8 cellular contexts compared by ENCODE assay signal in the genomic region with DNA sequence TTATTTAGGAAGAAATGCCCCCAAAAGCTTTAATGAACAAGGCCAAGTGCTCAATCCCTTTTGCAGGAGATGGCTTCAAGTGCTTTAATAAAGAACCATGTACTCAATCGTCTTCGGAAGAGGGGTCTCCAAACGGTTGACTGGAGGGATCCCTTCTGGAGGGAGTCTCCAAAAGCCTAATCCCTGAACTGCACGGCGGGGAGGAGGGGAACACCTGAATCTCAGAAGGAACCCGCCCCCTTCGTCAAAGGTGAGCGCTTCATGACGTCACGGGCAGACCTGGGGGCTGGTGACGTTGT.
DNase-seq lines count a peak whose midpoint lies in the region; ATAC-seq and TF ChIP-seq lines count a peak whose summit lies in the region.

No MANE protein-coding gene starts in this region.

- peak overlapping the region; percentile 88 for H3K4me3 Mint-ChIP-seq in activated naive CD8-positive, alpha-beta T cell treated with anti-CD3 and anti-CD28 coated beads, Interleukin-2, amount 50 U/mL, for 24 hours

- H3K27me3 ChIP-seq in KMS-11 (ENCODE audit: insufficient read depth, low read depth) (no peaks in the 10 kb centered on the region), iPS-20b (ENCODE audit: insufficient read depth, low read length) (no peaks in the 10 kb centered on the region)

- peak overlapping the region; percentile 94 for H3K4me2 ChIP-seq in KMS-11

- TF ChIP-seq CTCF in AG09309 (IDR thresholded peaks at IDR 0.05; ENCODE audit: control insufficient read depth, insufficient read depth, low read depth, low read length, missing control alignments) (no peak), KMS-11 (conservative IDR thresholded peaks at IDR 0.05; ENCODE audit: low read depth, low read length) (no peak)

- H3K4me3 ChIP-seq in AG09309 (ENCODE audit: control insufficient read depth, low read depth, low read length) (peak overlapping the region; percentile 100), KMS-11 (IDR thresholded peaks at IDR 0.05; ENCODE audit: insufficient read depth, low read depth, low read length) (peak overlapping the region; percentile 6), iPS-20b (ENCODE audit: low read length) (peak overlapping the region; percentile 80)

- H3K4me1 Mint-ChIP-seq in activated naive CD8-positive, alpha-beta T cell treated with anti-CD3 and anti-CD28 coated beads, Interleukin-2, amount 50 U/mL, for 24 hours: peaks cover 44% of the 10 kb centered on the region

- H3K27ac Mint-ChIP-seq in activated naive CD8-positive, alpha-beta T cell treated with anti-CD3 and anti-CD28 coated beads, Interleukin-2, amount 50 U/mL, for 24 hours: peak overlapping the region; percentile 97

- H3K9me3 Mint-ChIP-seq in activated naive CD8-positive, alpha-beta T cell treated with anti-CD3 and anti-CD28 coated beads, Interleukin-2, amount 50 U/mL, for 24 hours: no peaks in the 10 kb centered on the region

- H3K9me3 ChIP-seq in iPS-20b (ENCODE audit: insufficient read depth, low read depth, low read length): no peaks in the 10 kb centered on the region

- peaks cover 33% of the 10 kb centered on the region for H3K36me3 Mint-ChIP-seq in activated naive CD8-positive, alpha-beta T cell treated with anti-CD3 and anti-CD28 coated beads, Interleukin-2, amount 50 U/mL, for 24 hours (ENCODE audit: low read depth)

- H2AFZ ChIP-seq in KMS-11 (ENCODE audit: low read depth): peak overlapping the region; percentile 96

- DNase-seq in AG09309 (ENCODE audit: low read depth): no peak
- peak; percentile 75 for DNase-seq in activated naive CD8-positive, alpha-beta T cell treated with anti-CD3 and anti-CD28 coated beads, Interleukin-2, amount 50 U/mL, for 24 hours
- peak in 3 of 4 experiments; percentile 54 to 65 (median 62) for DNase-seq in stimulated activated CD4-positive, alpha-beta T cell treated with anti-CD3 and anti-CD28 coated beads, Interleukin-1b, Interleukin-23, amount 100 ng/mL, for 24 hours (ENCODE audit: low read depth in 4 of 4, low spot score in 1 of 4)
- no peak for DNase-seq in HK-2 (ENCODE audit: unreplicated experiment)
- DNase-seq in NCI-H510A treated with DMSO at 0.1 percent for 48 hours (lab: John Stamatoyannopoulos, UW): no peak

- H3K27ac ChIP-seq in KMS-11 (peak overlapping the region; percentile 97), iPS-20b (ENCODE audit: low read length) (peak overlapping the region; percentile 54)

- H3K79me2 ChIP-seq in KMS-11 (ENCODE audit: insufficient read depth, low read depth): peaks cover 32% of the 10 kb centered on the region

- H3K36me3 ChIP-seq in KMS-11 (ENCODE audit: insufficient read depth): 0 out of 2 replicates have a peak, but pooled peaks cover 6% of the 10 kb centered on the region
- peaks cover 66% of the 10 kb centered on the region for H3K36me3 ChIP-seq in iPS-20b (ENCODE audit: insufficient read depth, low read depth, low read length)

- no peak for ATAC-seq in activated naive CD8-positive, alpha-beta T cell treated with anti-CD3 and anti-CD28 coated beads, Interleukin-2, amount 50 U/mL, for 24 hours
- no peak for ATAC-seq in HG02571 (IDR thresholded peaks at IDR 0.05; ENCODE audit: unreplicated experiment)

- H3K27me3 Mint-ChIP-seq in activated naive CD8-positive, alpha-beta T cell treated with anti-CD3 and anti-CD28 coated beads, Interleukin-2, amount 50 U/mL, for 24 hours: peaks cover 3% of the 10 kb centered on the region

- H4K20me1 ChIP-seq in KMS-11 (ENCODE audit: insufficient read depth): no peaks in the 10 kb centered on the region

- peaks cover 20% of the 10 kb centered on the region for H3K4me1 ChIP-seq in KMS-11 (ENCODE audit: low read depth, poor library complexity, severe bottlenecking)
- peaks cover 9% of the 10 kb centered on the region for H3K4me1 ChIP-seq in iPS-20b (ENCODE audit: insufficient read depth, low read length)

- H3K9ac ChIP-seq in KMS-11: peak overlapping the region; percentile 99
- peak overlapping the region; percentile 86 for H3K9ac ChIP-seq in iPS-20b (ENCODE audit: low read depth, low read length)

Comparison
In these comparisons a context has a peak if more than half of its experiments do, and no peak if none do; other contexts are left out.
1. DNase-seq: peak in activated naive CD8-positive, alpha-beta T cell treated with anti-CD3 and anti-CD28 coated beads, Interleukin-2, amount 50 U/mL, for 24 hours (single experiment) and stimulated activated CD4-positive, alpha-beta T cell treated with anti-CD3 and anti-CD28 coated beads, Interleukin-1b, Interleukin-23, amount 100 ng/mL, for 24 hours (3 of 4); none in AG09309 (single experiment), HK-2 (single experiment) and NCI-H510A treated with DMSO at 0.1 percent for 48 hours (single experiment).
2. H3K4me3 ChIP-seq: peak in every context shown above with its lines; median percentile 100 in AG09309; 80 in iPS-20b; 6 in KMS-11.